8 cellular contexts compared by ENCODE assay signal in genomic region chr12:92505373-92506340, GRCh38.
A peak's percentile ranks its signal among the peaks of the same experiment; 100 is the strongest.
DNase-seq lines count a peak whose midpoint lies in the region; ATAC-seq and TF ChIP-seq lines count a peak whose summit lies in the region.

No MANE protein-coding gene starts in this region.

- no peaks in the 10 kb centered on the region for H3K9me3 ChIP-seq in T-helper 17 cell (ENCODE audit: control insufficient read depth, low read length, poor library complexity, severe bottlenecking)

- DNase-seq in DMS153 (lab: John Stamatoyannopoulos, UW) (peak; percentile 51), HFFc6 (no peak), T-helper 17 cell (peak in 2 of 3 donors; percentile 6 to 11), lung microvascular endothelial cell (ENCODE audit: low read depth in 2 of 2) (peak; percentile 58 to 62), HuH-7.5 (ENCODE audit: low spot score) (no peak)
- DNase-seq in central memory CD8-positive, alpha-beta T cell (ENCODE audit: low spot score in 2 of 2): peak in 1 of 2 donors; percentile 10
- peak; percentile 11 for DNase-seq in stimulated activated CD8-positive, alpha-beta memory T cell treated with anti-CD3 and anti-CD28 coated beads, Interleukin-12 subunit alpha, Interleukin-12 subunit beta, amount 100 ng/mL, for 1 hour (ENCODE audit: low read depth)

- H3K4me1 Mint-ChIP-seq in HFFc6 (ENCODE audit: low read depth) (peaks cover 20% of the 10 kb centered on the region; the same call in 1 of the 2 replicates), T-helper 17 cell (peaks cover 19% of the 10 kb centered on the region)
- peaks cover 29% of the 10 kb centered on the region for H3K4me1 Mint-ChIP-seq in central memory CD8-positive, alpha-beta T cell

- peak overlapping the region; percentile 64 for H3K4me3 Mint-ChIP-seq in HFFc6
- peak overlapping the region; percentile 91 for H3K4me3 Mint-ChIP-seq in T-helper 17 cell
- peak overlapping the region; percentile 74 for H3K4me3 Mint-ChIP-seq in central memory CD8-positive, alpha-beta T cell

- no peak for TF ChIP-seq CTCF in HFFc6 (IDR thresholded peaks at IDR 0.05)

- H3K27ac Mint-ChIP-seq in HFFc6 (peak overlapping the region; percentile 0; the same call in 1 of the 2 replicates), T-helper 17 cell (peak overlapping the region; percentile 95)
- peak overlapping the region; percentile 92 for H3K27ac Mint-ChIP-seq in central memory CD8-positive, alpha-beta T cell (ENCODE audit: low read depth)

- H3K9me3 Mint-ChIP-seq in HFFc6: no peaks in the 10 kb centered on the region
- H3K9me3 Mint-ChIP-seq in central memory CD8-positive, alpha-beta T cell: peaks cover 6% of the 10 kb centered on the region

- H3K36me3 Mint-ChIP-seq in HFFc6 (ENCODE audit: low read depth) (no peaks in the 10 kb centered on the region), T-helper 17 cell (ENCODE audit: low read depth) (peaks cover 2% of the 10 kb centered on the region)
- H3K36me3 Mint-ChIP-seq in central memory CD8-positive, alpha-beta T cell (ENCODE audit: insufficient read depth): peaks cover 3% of the 10 kb centered on the region

- ATAC-seq in T-helper 17 cell (peak; percentile 76), HG03442 (IDR thresholded peaks at IDR 0.05; ENCODE audit: unreplicated experiment) (no peak)
- ATAC-seq in central memory CD8-positive, alpha-beta T cell (replicated peaks; ENCODE audit: extremely low read depth, poor library complexity, severe bottlenecking): peak; percentile 78

- H3K27me3 Mint-ChIP-seq in HFFc6 (ENCODE audit: insufficient read depth) (peaks cover 2% of the 10 kb centered on the region), T-helper 17 cell (no peaks in the 10 kb centered on the region)
- no peaks in the 10 kb centered on the region for H3K27me3 Mint-ChIP-seq in central memory CD8-positive, alpha-beta T cell

Comparison
In these comparisons a context has a peak if more than half of its experiments do, and no peak if none do; other contexts are left out.
1. DNase-seq: peak in DMS153 (single experiment), T-helper 17 cell (2 of 3), lung microvascular endothelial cell (2 of 2) and stimulated activated CD8-positive, alpha-beta memory T cell treated with anti-CD3 and anti-CD28 coated beads, Interleukin-12 subunit alpha, Interleukin-12 subunit beta, amount 100 ng/mL, for 1 hour (single experiment); none in HFFc6 (single experiment) and HuH-7.5 (single experiment).
2. H3K27ac Mint-ChIP-seq: peak in every context shown above with its lines; median percentile 95 in T-helper 17 cell; 92 in central memory CD8-positive, alpha-beta T cell; 0 in HFFc6.
3. Peak in every context shown above with its lines, with median percentiles within 50 percentile points of each other: H3K4me3 Mint-ChIP-seq.